In the genomic region with DNA sequence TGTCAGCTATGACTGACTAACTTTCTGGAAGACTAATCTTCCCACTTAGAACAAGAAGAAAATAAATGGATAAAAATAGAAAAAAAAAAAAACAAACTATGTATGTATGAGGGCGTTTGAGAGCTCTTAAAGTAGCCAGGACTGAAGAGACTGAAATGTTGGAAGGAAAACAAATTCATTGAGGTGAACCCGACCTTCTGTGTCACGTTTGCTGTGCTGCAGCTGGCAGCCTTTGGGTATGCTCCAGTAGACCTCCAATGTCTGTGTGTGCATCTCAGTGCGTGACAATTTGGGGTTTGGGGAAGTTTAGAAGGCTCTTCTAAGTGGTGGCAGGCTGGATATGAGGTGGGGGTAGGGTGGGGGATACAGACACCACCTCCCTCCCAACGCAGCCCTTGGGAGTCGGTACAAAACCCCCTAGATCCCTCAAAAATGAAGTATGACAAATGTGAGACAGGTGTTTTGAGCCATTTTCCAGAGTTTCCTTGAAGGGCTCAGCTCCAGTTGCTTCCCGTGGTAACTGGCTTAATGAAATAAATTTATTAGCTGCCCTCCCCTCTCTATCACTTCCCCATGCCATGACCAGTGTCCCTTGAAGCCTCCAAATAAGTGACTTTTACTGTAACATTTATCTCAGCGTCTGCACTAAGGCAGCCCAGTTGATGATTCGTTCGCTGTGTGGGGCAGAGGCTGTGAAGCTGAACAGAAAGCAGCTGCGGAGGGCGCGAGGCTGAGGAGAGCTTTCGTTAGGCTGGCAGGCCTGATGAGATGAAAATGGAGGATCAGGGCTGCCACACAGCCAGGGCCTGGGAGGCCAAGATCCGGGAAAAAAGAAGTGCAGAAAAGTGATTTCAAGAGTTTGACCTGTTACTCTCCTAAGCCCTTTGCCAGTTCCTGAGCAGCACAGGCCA, we compare ENCODE assay signal across 19 cellular contexts. TPM values are rescaled to one million over a fixed set of nuclear protein-coding genes. Genes with fewer than 3 reads are reported as not detected.
"Had no signal": no experiment of that assay in that cellular context is flagged by ENCODE, and none has a peak within 500 bp of the region (broad histone marks: within the 10 kb centered on the region; RNA-seq: fewer than 3 reads in every experiment).

No MANE protein-coding gene starts in this region.

- H3K27ac Mint-ChIP-seq: activated naive CD4-positive, alpha-beta T cell treated with anti-CD3 and anti-CD28 coated beads, Interleukin-2, amount 50 U/mL, for 72 hours; memory B cell had no signal

- H3K36me3 Mint-ChIP-seq: memory B cell; naive thymus-derived CD4-positive, alpha-beta T cell had no signal

- H3K4me1 Mint-ChIP-seq: memory B cell; naive thymus-derived CD4-positive, alpha-beta T cell had no signal

- H3K36me3 ChIP-seq: adrenal gland, tibial artery had no signal

- ATAC-seq: activated naive CD4-positive, alpha-beta T cell treated with anti-CD3 and anti-CD28 coated beads, Interleukin-2, amount 50 U/mL, for 72 hours; mucosa of descending colon; naive thymus-derived CD4-positive, alpha-beta T cell had no signal

- H3K4me3 Mint-ChIP-seq: memory B cell; naive thymus-derived CD4-positive, alpha-beta T cell had no signal

- H3K27me3 Mint-ChIP-seq: memory B cell had no signal

- DNase-seq: activated CD4-positive, alpha-beta T cell treated with anti-CD3 and anti-CD28 coated beads, Interleukin-2, amount 50 U/mL, for 48 hours; activated gamma-delta T cell treated with Interleukin-2 at 50 U/mL for 16 hours; adrenal gland; effector CD4-positive, alpha-beta T cell; head of caudate nucleus; mucosa of descending colon; naive thymus-derived CD4-positive, alpha-beta T cell; stimulated activated CD4-positive, alpha-beta T cell treated with anti-CD3 and anti-CD28 coated beads, Interleukin-12 subunit alpha, Interleukin-12 subunit beta, amount 100 ng/mL, for 4 hours; stimulated activated CD4-positive, alpha-beta T cell treated with anti-CD3 and anti-CD28 coated beads, Interleukin-1b, Interleukin-23, amount 100 ng/mL, for 48 hours; stimulated activated CD8-positive, alpha-beta memory T cell treated with anti-CD3 and anti-CD28 coated beads, Interleukin-4, amount 100 ng/mL, for 48 hours; stimulated activated naive CD4-positive, alpha-beta T cell; T-helper 2 cell; tibial artery had no signal

- H3K4me3 ChIP-seq: adrenal gland, mucosa of descending colon, tibial artery had no signal

- H3K4me1 ChIP-seq: adrenal gland, tibial artery had no signal

- H3K27me3 ChIP-seq: adrenal gland, tibial artery had no signal

- H3K9me3 ChIP-seq: adrenal gland had no signal

- H3K27ac ChIP-seq: adrenal gland, tibial artery had no signal

RNA-seq across cellular contexts. Expression of gene GABRB3, which starts 34.9 kb away (rescaled TPM):
- total RNA-seq: activated naive CD4-positive, alpha-beta T cell treated with anti-CD3 and anti-CD28 coated beads, Interleukin-2, amount 50 U/mL, for 72 hours had no signal

RNA-seq across cellular contexts. Expression of gene GABRA5, which starts 59.1 kb away (rescaled TPM):
- total RNA-seq: activated naive CD4-positive, alpha-beta T cell treated with anti-CD3 and anti-CD28 coated beads, Interleukin-2, amount 50 U/mL, for 72 hours; adrenal gland; bronchial epithelial cell; liver; mucosa of descending colon; naive thymus-derived CD4-positive, alpha-beta T cell; renal cortical epithelial cell; subcutaneous adipose tissue had no signal
